ENCODE assay signal across 12 cellular contexts in the genomic region with DNA sequence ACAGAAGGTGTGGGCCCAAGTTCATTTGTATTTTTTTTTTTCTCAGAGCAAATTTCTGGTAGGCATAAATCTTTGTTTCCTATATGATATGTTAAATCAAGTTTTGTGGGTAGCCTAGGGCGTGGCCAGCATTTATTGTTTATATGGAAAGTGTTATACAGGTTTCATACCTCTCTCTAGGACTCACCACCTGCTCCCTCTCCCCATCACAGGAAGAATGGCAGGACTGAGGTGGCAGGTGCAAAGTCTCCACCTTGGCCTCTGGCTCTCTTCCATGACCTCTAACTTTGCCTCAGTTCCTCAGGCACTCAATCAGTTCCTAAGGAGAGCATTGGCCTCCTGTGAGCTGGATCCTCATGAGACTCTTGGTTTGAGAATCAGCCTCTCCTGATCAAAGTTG.
DNase-seq lines count a peak whose midpoint lies in the region; ATAC-seq and TF ChIP-seq lines count a peak whose summit lies in the region.
"Had no signal": no experiment of that assay in that cellular context is flagged by ENCODE, and none has a peak within 500 bp of the region (broad histone marks: within the 10 kb centered on the region; RNA-seq: fewer than 3 reads in every experiment).

No MANE protein-coding gene starts in this region.

- H3K9me3 Mint-ChIP-seq in activated CD8-positive, alpha-beta memory T cell treated with anti-CD3 and anti-CD28 coated beads, Interleukin-2, amount 10 ng/mL, durations not matched to agents 7 days and 5 days (ENCODE audit: low read depth): no peaks in the 10 kb centered on the region

- DNase-seq in COLO668 (lab: John Stamatoyannopoulos, UW; ENCODE audit: unreplicated experiment) (peak; percentile 27), colonic mucosa (peak; percentile 77), mucosa of descending colon (peak in 2 of 3 donors; percentile 53 to 86), transverse colon (peak; percentile 60), heart left ventricle (no peak), NCI-H2171 treated with DMSO at 0.1 percent for 48 hours (lab: John Stamatoyannopoulos, UW) (no peak)
- no peak for DNase-seq in activated CD8-positive, alpha-beta memory T cell treated with anti-CD3 and anti-CD28 coated beads, Interleukin-2, amount 10 ng/mL, durations not matched to agents 7 days and 5 days
- DNase-seq: 8988T; CD4-positive, alpha-beta memory T cell; H9 had no signal

- in situ Hi-C loops in transverse colon (cut with MboI; ENCODE audit: low pct_ligation_motif_present in 1 of 4, low pct_unique_long_range_greater_than_20kb in 1 of 4, low sequenced_read_pairs in 3 of 4): no loop called here

- H3K27me3 Mint-ChIP-seq in activated CD8-positive, alpha-beta memory T cell treated with anti-CD3 and anti-CD28 coated beads, Interleukin-2, amount 10 ng/mL, durations not matched to agents 7 days and 5 days: peaks cover 3% of the 10 kb centered on the region

- no peak for TF ChIP-seq EP300 in transverse colon (IDR thresholded peaks at IDR 0.05; ENCODE audit: low read depth)

- H3K36me3 Mint-ChIP-seq in activated CD8-positive, alpha-beta memory T cell treated with anti-CD3 and anti-CD28 coated beads, Interleukin-2, amount 10 ng/mL, durations not matched to agents 7 days and 5 days: no peaks in the 10 kb centered on the region
- H3K36me3 Mint-ChIP-seq: CD14-positive monocyte; CD4-positive, alpha-beta memory T cell had no signal

- H3K4me1 Mint-ChIP-seq in activated CD8-positive, alpha-beta memory T cell treated with anti-CD3 and anti-CD28 coated beads, Interleukin-2, amount 10 ng/mL, durations not matched to agents 7 days and 5 days: no peaks in the 10 kb centered on the region
- H3K4me1 Mint-ChIP-seq: CD14-positive monocyte; CD4-positive, alpha-beta memory T cell; H9 had no signal

- H3K27ac Mint-ChIP-seq in activated CD8-positive, alpha-beta memory T cell treated with anti-CD3 and anti-CD28 coated beads, Interleukin-2, amount 10 ng/mL, durations not matched to agents 7 days and 5 days: no peak overlapping the region
- H3K27ac Mint-ChIP-seq: CD14-positive monocyte; CD4-positive, alpha-beta memory T cell; H9 had no signal

- no peaks in the 10 kb centered on the region for H3K4me1 ChIP-seq in colonic mucosa
- peaks cover 24% of the 10 kb centered on the region for H3K4me1 ChIP-seq in mucosa of descending colon (ENCODE audit: low read depth)
- peaks cover 0 to 41% (median 13%) of the 10 kb centered on the region in 4 donors for H3K4me1 ChIP-seq in transverse colon
- H3K4me1 ChIP-seq in heart left ventricle: peaks cover 0 to 9% (median 0%) of the 10 kb centered on the region in 12 donors
- H3K4me1 ChIP-seq: BLaER1 had no signal

- 38 to 69% methylated on average over 1 of the region's 1 CpG for WGBS in transverse colon (ENCODE audit: low coverage in 1 of 2), 2 donors
- WGBS in heart left ventricle, 4 donors: 90 to 97% (median 95%) methylated on average over 1 of the region's 1 CpG

- intact Hi-C loops in colonic mucosa (cut with DNase I): no loop called here
- intact Hi-C loops in mucosa of descending colon (cut with DNase I, micrococcal nuclease): no loop called here
- intact Hi-C loops in transverse colon (cut with DNase I; ENCODE audit: low total_unique reads): no loop called here
- intact Hi-C loops in heart left ventricle (cut with DNase I): no loop called here

- H3K9ac ChIP-seq in colonic mucosa (ENCODE audit: low read depth in 2 of 2, low read length in 2 of 2): no peak overlapping the region
- H3K9ac ChIP-seq: BLaER1 had no signal

- TF ChIP-seq CTCF in colonic mucosa (IDR thresholded peaks at IDR 0.05): no peak
- no peak for TF ChIP-seq CTCF in mucosa of descending colon (IDR thresholded peaks at IDR 0.05)
- no peak for TF ChIP-seq CTCF in transverse colon (IDR thresholded peaks at IDR 0.05)
- TF ChIP-seq CTCF in heart left ventricle (IDR thresholded peaks at IDR 0.05): no peak

- TF ChIP-seq POLR2A in transverse colon (IDR thresholded peaks at IDR 0.05): no peak
- TF ChIP-seq POLR2A in heart left ventricle (IDR thresholded peaks at IDR 0.05): no peak

- peak; percentile 87 for ATAC-seq in mucosa of descending colon
- ATAC-seq in heart left ventricle: no peak
- ATAC-seq in activated CD8-positive, alpha-beta memory T cell treated with anti-CD3 and anti-CD28 coated beads, Interleukin-2, amount 10 ng/mL, durations not matched to agents 7 days and 5 days: no peak

- CTCF ChIA-PET in activated CD8-positive, alpha-beta memory T cell treated with anti-CD3 and anti-CD28 coated beads, Interleukin-2, amount 10 ng/mL, durations not matched to agents 7 days and 5 days (lab: Charles Lee): no interaction called here

- H3K9me3 ChIP-seq in colonic mucosa (no peaks in the 10 kb centered on the region), mucosa of descending colon (no peaks in the 10 kb centered on the region), transverse colon (no peaks in the 10 kb centered on the region), heart left ventricle (no peaks in the 10 kb centered on the region)

- H3K36me3 ChIP-seq in colonic mucosa (no peaks in the 10 kb centered on the region), mucosa of descending colon (ENCODE audit: low read depth) (no peaks in the 10 kb centered on the region), transverse colon (no peaks in the 10 kb centered on the region), heart left ventricle (no peaks in the 10 kb centered on the region)
- H3K36me3 ChIP-seq: BLaER1 had no signal

- H3K4me3 ChIP-seq in colonic mucosa (no peak overlapping the region), mucosa of descending colon (no peak overlapping the region), transverse colon (no peak overlapping the region), heart left ventricle (no peak overlapping the region)
- H3K4me3 ChIP-seq: BLaER1 had no signal

- H3K27me3 ChIP-seq in colonic mucosa (no peaks in the 10 kb centered on the region), transverse colon (no peaks in the 10 kb centered on the region), heart left ventricle (no peaks in the 10 kb centered on the region)
- H3K27me3 ChIP-seq: BLaER1 had no signal

- H3K27ac ChIP-seq in colonic mucosa: peak overlapping the region; percentile 55
- H3K27ac ChIP-seq in transverse colon: peak overlapping the region; percentile 73 to 83 (median 73)
- no peak overlapping the region for H3K27ac ChIP-seq in heart left ventricle
- H3K27ac ChIP-seq: BLaER1 had no signal

- no peak overlapping the region for H3K4me3 Mint-ChIP-seq in activated CD8-positive, alpha-beta memory T cell treated with anti-CD3 and anti-CD28 coated beads, Interleukin-2, amount 10 ng/mL, durations not matched to agents 7 days and 5 days
- H3K4me3 Mint-ChIP-seq: CD14-positive monocyte; CD4-positive, alpha-beta memory T cell; H9 had no signal

Comparison
In these comparisons a context has a peak if more than half of its experiments do, and no peak if none do; other contexts are left out.
1. DNase-seq: peak in COLO668 (single experiment), colonic mucosa (single experiment), mucosa of descending colon (2 of 3) and transverse colon (single experiment); none in heart left ventricle (0 of 5), activated CD8-positive, alpha-beta memory T cell treated with anti-CD3 and anti-CD28 coated beads, Interleukin-2, amount 10 ng/mL, durations not matched to agents 7 days and 5 days (single experiment) and NCI-H2171 treated with DMSO at 0.1 percent for 48 hours (single experiment).
2. H3K27ac ChIP-seq: peak in colonic mucosa (single experiment) and transverse colon (4 of 4); none in heart left ventricle (0 of 12).